ENCODE assay signal across 8 cellular contexts in the genomic region with DNA sequence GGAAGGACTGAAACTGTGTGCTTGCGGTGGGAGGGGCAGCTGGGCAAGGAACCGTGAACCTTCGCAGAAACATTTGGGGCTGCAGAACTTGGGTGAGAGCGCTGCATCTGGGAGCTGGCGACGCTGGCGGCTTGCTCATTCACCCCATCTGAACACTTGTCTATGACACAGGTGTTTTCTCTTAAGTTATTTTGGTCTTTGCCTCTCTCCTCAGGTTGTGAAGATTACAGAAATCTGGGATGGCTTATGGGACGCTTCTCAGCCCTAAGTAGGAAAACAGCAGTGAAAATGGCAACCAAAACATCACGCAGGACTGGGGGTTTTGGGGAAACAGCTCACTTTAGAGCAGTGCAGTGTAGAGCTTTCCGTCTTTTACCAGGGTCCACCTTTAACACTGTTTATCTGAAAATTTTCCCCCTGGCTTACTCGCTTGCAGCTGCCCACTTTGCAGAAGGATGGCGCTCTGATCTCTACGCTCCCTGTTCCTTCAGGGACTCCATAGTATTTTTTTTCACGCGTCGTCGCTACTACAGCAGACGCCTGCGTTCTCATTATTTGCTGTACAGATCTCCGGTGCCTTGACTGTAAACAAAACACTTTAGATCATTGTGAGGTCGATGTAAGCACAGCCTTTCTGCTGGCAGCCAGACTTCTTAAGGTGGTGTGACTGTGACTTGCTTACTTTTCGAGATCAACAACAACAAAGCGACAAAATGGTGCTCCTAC. TPM values are rescaled to one million over a fixed set of nuclear protein-coding genes. Genes with fewer than 3 reads are reported as not detected.
DNase-seq lines count a peak whose midpoint lies in the region; ATAC-seq and TF ChIP-seq lines count a peak whose summit lies in the region.

No MANE protein-coding gene starts in this region.

- H3K4me3 ChIP-seq in ascending aorta: peak overlapping the region; percentile 34 to 75

- ATAC-seq in HG03064 (IDR thresholded peaks at IDR 0.05; ENCODE audit: low read depth, unreplicated experiment): peak; percentile 35
- no peak for ATAC-seq in HG03457 (IDR thresholded peaks at IDR 0.05; ENCODE audit: unreplicated experiment)

- no peaks in the 10 kb centered on the region for H3K27me3 ChIP-seq in ascending aorta

- TF ChIP-seq CTCF in GM10266 (IDR thresholded peaks at IDR 0.05; ENCODE audit: control insufficient read depth, insufficient read depth, low read depth, missing control alignments) (peak; percentile 50), ascending aorta (IDR thresholded peaks at IDR 0.05) (peak in 2 of 3 experiments; percentile 12 to 52)

- intact Hi-C loops in ascending aorta (cut with DNase I): loop anchor here (5.0 to 10.0 kb wide), 4 partner anchors 152 to 1140 kb away; a partner anchor contains a TSS

- H3K27ac ChIP-seq in ascending aorta: peak overlapping the region; percentile 96 to 99

- no peaks in the 10 kb centered on the region for H3K9me3 ChIP-seq in ascending aorta

- peaks cover 0 to 6% of the 10 kb centered on the region in 2 donors for H3K36me3 ChIP-seq in ascending aorta

- peaks cover 0 to 14% of the 10 kb centered on the region in 2 donors for H3K4me1 ChIP-seq in ascending aorta

- DNase-seq in GM10266 (ENCODE audit: extremely low spot score) (peak; percentile 62), ascending aorta (ENCODE audit: low spot score in 2 of 2) (no peak), iris pigment epithelial cell (ENCODE audit: low read depth) (peak; percentile 50), 8988T (no peak)
- DNase-seq in stimulated activated CD8-positive, alpha-beta memory T cell treated with anti-CD3 and anti-CD28 coated beads, Interleukin-4, amount 100 ng/mL, for 48 hours: peak; percentile 58

TF ChIP-seq in PFSK-1, 5 proteins besides CTCF, POLR2A, EP300 and RAD21:
- no peak for TF ChIP-seq TAF1 (IDR thresholded peaks at IDR 0.05; ENCODE audit: borderline replicate concordance, insufficient read depth, low read length)
- TF ChIP-seq, protein P1, sequence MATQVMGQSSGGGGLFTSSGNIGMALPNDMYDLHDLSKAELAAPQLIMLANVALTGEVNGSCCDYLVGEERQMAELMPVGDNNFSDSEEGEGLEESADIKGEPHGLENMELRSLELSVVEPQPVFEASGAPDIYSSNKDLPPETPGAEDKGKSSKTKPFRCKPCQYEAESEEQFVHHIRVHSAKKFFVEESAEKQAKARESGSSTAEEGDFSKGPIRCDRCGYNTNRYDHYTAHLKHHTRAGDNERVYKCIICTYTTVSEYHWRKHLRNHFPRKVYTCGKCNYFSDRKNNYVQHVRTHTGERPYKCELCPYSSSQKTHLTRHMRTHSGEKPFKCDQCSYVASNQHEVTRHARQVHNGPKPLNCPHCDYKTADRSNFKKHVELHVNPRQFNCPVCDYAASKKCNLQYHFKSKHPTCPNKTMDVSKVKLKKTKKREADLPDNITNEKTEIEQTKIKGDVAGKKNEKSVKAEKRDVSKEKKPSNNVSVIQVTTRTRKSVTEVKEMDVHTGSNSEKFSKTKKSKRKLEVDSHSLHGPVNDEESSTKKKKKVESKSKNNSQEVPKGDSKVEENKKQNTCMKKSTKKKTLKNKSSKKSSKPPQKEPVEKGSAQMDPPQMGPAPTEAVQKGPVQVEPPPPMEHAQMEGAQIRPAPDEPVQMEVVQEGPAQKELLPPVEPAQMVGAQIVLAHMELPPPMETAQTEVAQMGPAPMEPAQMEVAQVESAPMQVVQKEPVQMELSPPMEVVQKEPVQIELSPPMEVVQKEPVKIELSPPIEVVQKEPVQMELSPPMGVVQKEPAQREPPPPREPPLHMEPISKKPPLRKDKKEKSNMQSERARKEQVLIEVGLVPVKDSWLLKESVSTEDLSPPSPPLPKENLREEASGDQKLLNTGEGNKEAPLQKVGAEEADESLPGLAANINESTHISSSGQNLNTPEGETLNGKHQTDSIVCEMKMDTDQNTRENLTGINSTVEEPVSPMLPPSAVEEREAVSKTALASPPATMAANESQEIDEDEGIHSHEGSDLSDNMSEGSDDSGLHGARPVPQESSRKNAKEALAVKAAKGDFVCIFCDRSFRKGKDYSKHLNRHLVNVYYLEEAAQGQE (IDR thresholded peaks at IDR 0.05; ENCODE audit: insufficient read depth in 1 of 2, low read depth in 2 of 2, low read length in 2 of 2): 0 out of 4 replicates have a peak, but pooled peaks of 1 of the 2 experiments have one; percentile 48
- TF ChIP-seq SIN3A (IDR thresholded peaks at IDR 0.05; ENCODE audit: borderline replicate concordance, insufficient read depth, low read length): peak; percentile 67; the same call in 1 of the 2 replicates
- TF ChIP-seq FOXP2 (optimal IDR thresholded peaks at IDR 0.05; ENCODE audit: borderline replicate concordance, extremely low read depth, extremely low read length, insufficient read depth): peak; percentile 9
- no peak for TF ChIP-seq POLR2AphosphoS5 (IDR thresholded peaks at IDR 0.05; ENCODE audit: low read depth, low read length)

RNA-seq across cellular contexts. Expression of a gene that starts 2.7 kb away (rescaled TPM):
- polyA plus RNA-seq in PFSK-1 (2012; ENCODE audit: insufficient read length, low read depth): 30.5 TPM
- 65.1 TPM for total RNA-seq in ascending aorta

RNA-seq across cellular contexts. Expression of a gene that starts 18.5 kb away (rescaled TPM):
- 0.53 TPM for polyA plus RNA-seq in PFSK-1 (2012; ENCODE audit: insufficient read length, low read depth)
- total RNA-seq in ascending aorta: not detected

Comparison
In these comparisons a context has a peak if more than half of its experiments do, and no peak if none do; other contexts are left out.
1. DNase-seq: peak in GM10266 (single experiment), iris pigment epithelial cell (single experiment) and stimulated activated CD8-positive, alpha-beta memory T cell treated with anti-CD3 and anti-CD28 coated beads, Interleukin-4, amount 100 ng/mL, for 48 hours (single experiment); none in ascending aorta (0 of 2) and 8988T (single experiment).